24 cellular contexts compared by ENCODE assay signal in genomic region chr2:114049826-114050225, GRCh38.
DNase-seq lines count a peak whose midpoint lies in the region; ATAC-seq, FAIRE-seq and TF ChIP-seq lines count a peak whose summit lies in the region.
"Had no signal": no experiment of that assay in that cellular context is flagged by ENCODE, and none has a peak within 500 bp of the region (broad histone marks: within the 10 kb centered on the region; RNA-seq: fewer than 3 reads in every experiment).

No MANE protein-coding gene starts in this region.

- H3K4me3 ChIP-seq in HepG2 (replicated peaks in 1 of 3; ENCODE audit: insufficient read depth in 1 of 3, low read depth in 2 of 3, low read length in 3 of 3) (no peak overlapping the region), right lobe of liver (no peak overlapping the region), mammary epithelial cell (replicated peaks in 1 of 3; ENCODE audit: insufficient read depth in 1 of 3, low read depth in 2 of 3, low read length in 3 of 3) (no peak overlapping the region), keratinocyte (ENCODE audit: control insufficient read depth in 2 of 3, extremely low read depth in 1 of 3, insufficient read depth in 2 of 3, low read depth in 1 of 3, low read length in 3 of 3) (no peak overlapping the region), Caco-2 (ENCODE audit: low read depth, low read length) (no peak overlapping the region)
- H3K4me3 ChIP-seq: BLaER1, GM23248 had no signal

- dilution Hi-C loops in mammary epithelial cell (cut with HindIII; ENCODE audit: low sequenced_read_pairs): no loop called here
- dilution Hi-C loops in keratinocyte (cut with MboI; ENCODE audit: extremely low pct_ligation_motif_present, low sequenced_read_pairs): no loop called here

- in situ Hi-C loops in HepG2 (cut with HindIII; ENCODE audit: extremely low pct_ligation_motif_present, low pct_unique_long_range_greater_than_20kb) (no loop called here), mammary epithelial cell (cut with MboI; ENCODE audit: low sequenced_read_pairs in 2 of 2) (no loop called here)

- no peak overlapping the region for H3K27ac Mint-ChIP-seq in Caco-2 (ENCODE audit: unreplicated experiment)
- H3K27ac Mint-ChIP-seq: CD4-positive, CD25-positive, alpha-beta regulatory T cell had no signal

- ATAC-seq in HepG2 (no peak), right lobe of liver (no peak)

- H3K9me3 Mint-ChIP-seq in Caco-2 (ENCODE audit: unreplicated experiment): no peaks in the 10 kb centered on the region

- H3K36me3 ChIP-seq in HepG2 (replicated peaks in 1 of 2; ENCODE audit: control insufficient read depth in 1 of 2, insufficient read depth in 2 of 2, low read length in 2 of 2) (no peaks in the 10 kb centered on the region), right lobe of liver (no peaks in the 10 kb centered on the region), mammary epithelial cell (ENCODE audit: insufficient read depth, low read length) (no peaks in the 10 kb centered on the region), keratinocyte (ENCODE audit: control insufficient read depth in 2 of 2, extremely low read depth in 1 of 2, insufficient read depth in 2 of 2, low read length in 2 of 2) (no peaks in the 10 kb centered on the region), Caco-2 (ENCODE audit: control insufficient read depth, insufficient read depth, low read length) (no peaks in the 10 kb centered on the region)
- H3K36me3 ChIP-seq: BLaER1 had no signal

- H3K4me3 Mint-ChIP-seq in Caco-2 (ENCODE audit: unreplicated experiment): no peak overlapping the region
- H3K4me3 Mint-ChIP-seq: CD4-positive, CD25-positive, alpha-beta regulatory T cell had no signal

- H3K27me3 Mint-ChIP-seq in Caco-2 (ENCODE audit: insufficient read depth, unreplicated experiment): no peaks in the 10 kb centered on the region

- 0% methylated on average over 2 of the region's 2 CpGs for WGBS in HepG2 (ENCODE audit: low lambda C conversion rate)
- WGBS in right lobe of liver (ENCODE audit: insufficient coverage, low coverage, low lambda C conversion rate, missing lambda C conversion rate): 47% methylated on average over 2 of the region's 2 CpGs
- WGBS in mammary epithelial cell (ENCODE audit: low coverage, missing lambda C conversion rate): 32% methylated on average over 2 of the region's 2 CpGs

- H2AFZ ChIP-seq in HepG2 (ENCODE audit: low read length): no peak overlapping the region
- no peak overlapping the region for H2AFZ ChIP-seq in mammary epithelial cell (ENCODE audit: low read depth, low read length)
- no peak overlapping the region for H2AFZ ChIP-seq in keratinocyte (ENCODE audit: control insufficient read depth, low read length)
- H2AFZ ChIP-seq: GM23248 had no signal

- TF ChIP-seq RAD21 in HepG2 (CRISPR knock-in tag; IDR thresholded peaks at IDR 0.05): no peak

- H3K79me2 ChIP-seq in HepG2 (ENCODE audit: insufficient read depth, low read length): no peaks in the 10 kb centered on the region
- no peaks in the 10 kb centered on the region for H3K79me2 ChIP-seq in mammary epithelial cell (ENCODE audit: insufficient read depth, low read length)
- no peaks in the 10 kb centered on the region for H3K79me2 ChIP-seq in keratinocyte (ENCODE audit: control insufficient read depth, insufficient read depth, low read length)

- intact Hi-C loops in HepG2 (cut with micrococcal nuclease; ENCODE audit: unreplicated experiment): no loop called here
- intact Hi-C loops in right lobe of liver (cut with DNase I): no loop called here
- intact Hi-C loops in mammary epithelial cell (cut with micrococcal nuclease): loop anchor here (2.0 kb wide), 1 partner anchor 27 kb away; no protein-coding TSS in a partner anchor
- intact Hi-C loops in Caco-2 (cut with micrococcal nuclease; ENCODE audit: unreplicated experiment): no loop called here

- H3K36me3 Mint-ChIP-seq in Caco-2 (ENCODE audit: insufficient read depth, unreplicated experiment): no peaks in the 10 kb centered on the region
- H3K36me3 Mint-ChIP-seq: CD4-positive, CD25-positive, alpha-beta regulatory T cell had no signal

- H3K27me3 ChIP-seq in HepG2 (ENCODE audit: control insufficient read depth in 1 of 2, insufficient read depth in 2 of 2, low read length in 2 of 2) (peaks cover 0 to 17% of the 10 kb centered on the region in 2 experiments; a peak in 3 of 5 replicates), right lobe of liver (no peaks in the 10 kb centered on the region), mammary epithelial cell (ENCODE audit: insufficient read depth, low read length) (no peaks in the 10 kb centered on the region), keratinocyte (ENCODE audit: control insufficient read depth, extremely low read depth, insufficient read depth, low read length) (no peaks in the 10 kb centered on the region), Caco-2 (replicated peaks; ENCODE audit: control insufficient read depth, insufficient read depth, low read length) (no peaks in the 10 kb centered on the region)
- H3K27me3 ChIP-seq: BLaER1 had no signal

- TF ChIP-seq EP300 in HepG2 (IDR thresholded peaks at IDR 0.05; ENCODE audit: low read depth in 2 of 2, low read length in 2 of 2) (no peak), HepG2 (CRISPR knock-in tag; IDR thresholded peaks at IDR 0.05; ENCODE audit: borderline replicate concordance) (no peak)

- H3K4me2 ChIP-seq in HepG2 (ENCODE audit: low read depth, low read length): no peak overlapping the region
- H3K4me2 ChIP-seq in mammary epithelial cell (ENCODE audit: insufficient read depth, low read depth, low read length): no peak overlapping the region
- H3K4me2 ChIP-seq in keratinocyte (ENCODE audit: control insufficient read depth, extremely low read depth, insufficient read depth, low read depth, low read length): peak overlapping the region; percentile 35
- H3K4me2 ChIP-seq: BLaER1 had no signal

- H3K27ac ChIP-seq in HepG2 (ENCODE audit: extremely low read length, insufficient read depth, low read length): no peak overlapping the region
- H3K27ac ChIP-seq in right lobe of liver: no peak overlapping the region
- no peak overlapping the region for H3K27ac ChIP-seq in mammary epithelial cell (ENCODE audit: insufficient read depth, low read depth, low read length)
- H3K27ac ChIP-seq in keratinocyte (ENCODE audit: control insufficient read depth, insufficient read depth, low read length): peak overlapping the region; percentile 83
- H3K27ac ChIP-seq: BLaER1, GM23248 had no signal

- no peaks in the 10 kb centered on the region for H3K4me1 Mint-ChIP-seq in Caco-2 (ENCODE audit: low read depth, unreplicated experiment)
- H3K4me1 Mint-ChIP-seq: CD4-positive, CD25-positive, alpha-beta regulatory T cell had no signal

- H3K9me1 ChIP-seq in keratinocyte (ENCODE audit: control insufficient read depth, extremely low read depth, insufficient read depth, low read length): no peaks in the 10 kb centered on the region

- POLR2A ChIA-PET in HepG2 (lab: Yijun Ruan, JAX): no interaction called here
- POLR2A ChIA-PET in Caco-2 (lab: Charles Lee): no interaction called here

- H4K20me1 ChIP-seq in HepG2 (ENCODE audit: insufficient read depth, low read length) (no peaks in the 10 kb centered on the region), mammary epithelial cell (ENCODE audit: insufficient read depth, low read length) (no peaks in the 10 kb centered on the region), keratinocyte (ENCODE audit: control insufficient read depth, extremely low read depth, insufficient read depth, low read length) (no peaks in the 10 kb centered on the region)
- H4K20me1 ChIP-seq: BLaER1 had no signal

- BruUV-seq in HepG2 (replicated peaks; lab: Mats Ljungman, UMichigan) (no TSS peak), mammary epithelial cell (replicated peaks; lab: Mats Ljungman, UMichigan) (no TSS peak), Caco-2 (replicated peaks; lab: Mats Ljungman, UMichigan) (no TSS peak)

- FAIRE-seq in HepG2 (lab: Jason Lieb, UNC) (no peak), keratinocyte (lab: Jason Lieb, UNC) (peak; percentile 78)
- FAIRE-seq: D721Med, G401.6, HTR-8/SVneo had no signal

- TF ChIP-seq POLR2A in HepG2 (IDR thresholded peaks at IDR 0.05; ENCODE audit: insufficient read depth in 1 of 2, low read depth in 2 of 2, low read length in 2 of 2): no peak
- no peak for TF ChIP-seq POLR2A in right lobe of liver (IDR thresholded peaks at IDR 0.05)

- CTCF ChIA-PET in HepG2 (lab: Yijun Ruan, JAX; ENCODE audit: low intra/inter-chr PET ratio, low total read pairs): no interaction called here
- CTCF ChIA-PET in mammary epithelial cell (lab: Charles Lee; ENCODE audit: low non-redundant PET): no interaction called here
- CTCF ChIA-PET in Caco-2 (lab: Charles Lee): no interaction called here

- H3K9ac ChIP-seq in HepG2 (ENCODE audit: insufficient read depth, low read depth, low read length): no peak overlapping the region
- no peak overlapping the region for H3K9ac ChIP-seq in mammary epithelial cell (ENCODE audit: insufficient read depth, low read length)
- no peak overlapping the region for H3K9ac ChIP-seq in keratinocyte (ENCODE audit: control insufficient read depth, extremely low read depth, insufficient read depth, low read length)
- H3K9ac ChIP-seq: BLaER1, GM23248 had no signal

- DNase-seq in HepG2 (ENCODE audit: low spot score) (no peak), right lobe of liver (no peak), mammary epithelial cell (peak; percentile 76), keratinocyte (ENCODE audit: low read depth, low spot score) (peak; percentile 93), NCI-H187 treated with DMSO at 0.1 percent for 48 hours (lab: John Stamatoyannopoulos, UW) (no peak), Caco-2 (no peak)
- no peak for DNase-seq in activated CD4-positive, alpha-beta T cell treated with anti-CD3 and anti-CD28 coated beads, Interleukin-2, amount 50 U/mL, for 4 hours
- no peak for DNase-seq in activated CD4-positive, alpha-beta T cell treated with anti-CD3 and anti-CD28 coated beads for 1 hour
- DNase-seq: 8988T; CD4-positive, CD25-positive, alpha-beta regulatory T cell; GM23248; H7; IMR-90; KG1; NCI-H1092 treated with DMSO at 0.1 percent for 48 hours; NCI-H1436; NCI-H187; NCI-H524 treated with DMSO at 0.1 percent for 48 hours; NCI-H774; SHP77 had no signal

- H3K4me1 ChIP-seq in HepG2 (ENCODE audit: insufficient read depth, low read length) (no peaks in the 10 kb centered on the region), right lobe of liver (no peaks in the 10 kb centered on the region), mammary epithelial cell (ENCODE audit: insufficient read depth, low read length) (peaks cover 13% of the 10 kb centered on the region), keratinocyte (ENCODE audit: control insufficient read depth, extremely low read depth, insufficient read depth, low read length) (peaks cover 15% of the 10 kb centered on the region), Caco-2 (no peaks in the 10 kb centered on the region)
- H3K4me1 ChIP-seq: BLaER1 had no signal

- H3K9me3 ChIP-seq in HepG2 (ENCODE audit: low read length) (no peaks in the 10 kb centered on the region), right lobe of liver (no peaks in the 10 kb centered on the region), mammary epithelial cell (replicated peaks; ENCODE audit: insufficient read depth, low read length) (no peaks in the 10 kb centered on the region), keratinocyte (ENCODE audit: control insufficient read depth, low read depth, low read length) (no peaks in the 10 kb centered on the region), Caco-2 (no peaks in the 10 kb centered on the region)
- H3K9me3 ChIP-seq: BLaER1 had no signal

- TF ChIP-seq CTCF in HepG2 (CRISPR knock-in tag; IDR thresholded peaks at IDR 0.05) (no peak), right lobe of liver (IDR thresholded peaks at IDR 0.05) (no peak), mammary epithelial cell (conservative IDR thresholded peaks at IDR 0.05 in 1 of 2, IDR thresholded peaks at IDR 0.05 in 1 of 2; ENCODE audit: extremely low read depth in 1 of 2, insufficient read depth in 1 of 2, low read depth in 1 of 2, low read length in 2 of 2) (no peak), keratinocyte (optimal IDR thresholded peaks at IDR 0.05 in 1 of 3, IDR thresholded peaks at IDR 0.05 in 1 of 3, conservative IDR thresholded peaks at IDR 0.05 in 1 of 3; ENCODE audit: extremely low read depth in 1 of 3, insufficient read depth in 2 of 3, low read length in 3 of 3) (no peak), Caco-2 (IDR thresholded peaks at IDR 0.05; ENCODE audit: insufficient read depth in 1 of 2, low read depth in 1 of 2, low read length in 1 of 2, severe bottlenecking in 1 of 2, unreplicated experiment in 1 of 2) (no peak)

Comparison
In these comparisons a context has a peak if more than half of its experiments do, and no peak if none do; other contexts are left out.
1. DNase-seq: peak in mammary epithelial cell (single experiment) and keratinocyte (single experiment); none in HepG2 (single experiment), right lobe of liver (0 of 3), NCI-H187 treated with DMSO at 0.1 percent for 48 hours (single experiment), activated CD4-positive, alpha-beta T cell treated with anti-CD3 and anti-CD28 coated beads, Interleukin-2, amount 50 U/mL, for 4 hours (0 of 2), Caco-2 (0 of 2) and activated CD4-positive, alpha-beta T cell treated with anti-CD3 and anti-CD28 coated beads for 1 hour (single experiment).